12 cellular contexts compared by ENCODE assay signal in genomic region chr1:201624741-201625646, GRCh38.
DNase-seq lines count a peak whose midpoint lies in the region; ATAC-seq and TF ChIP-seq lines count a peak whose summit lies in the region.
"Had no signal": no experiment of that assay in that cellular context is flagged by ENCODE, and none has a peak within 500 bp of the region (broad histone marks: within the 10 kb centered on the region; RNA-seq: fewer than 3 reads in every experiment).

No MANE protein-coding gene starts in this region.

- no peaks in the 10 kb centered on the region for H4K20me1 ChIP-seq in PC-3 (ENCODE audit: low read length)

- CTCF ChIA-PET in BJ (lab: Yijun Ruan, JAX) (interaction anchor here (0.7 to 4.2 kb wide), 9 partner anchors 32 to 370 kb away, joined by 3 to 17 read pairs (median 5); no protein-coding TSS in a partner anchor), PC-3 (lab: Charles Lee) (no interaction called here)

- H3K9me2 ChIP-seq in PC-3 (replicated peaks; ENCODE audit: low read length), result no peaks in the 10 kb centered on the region

- POLR2A ChIA-PET in BJ (lab: Charles Lee) (interaction anchor here (0.7 to 1.0 kb wide), 2 partner anchors 16 to 96 kb away, joined by 3 to 4 read pairs; no protein-coding TSS in a partner anchor), PC-3 (lab: Charles Lee; ENCODE audit: unreplicated experiment) (no interaction called here)

- H3K79me2 ChIP-seq in PC-3 (ENCODE audit: low read length), result no peaks in the 10 kb centered on the region

- 0 out of 2 replicates have a peak, but pooled peaks have one; percentile 15 for ATAC-seq in PC-3
- ATAC-seq in psoas muscle, result peak in 3 of 4 donors; percentile 37 to 59 (median 41)
- ATAC-seq: activated CD8-positive, alpha-beta T cell treated with anti-CD3 and anti-CD28 coated beads for 36 hours had no signal

- TF ChIP-seq CTCF in BJ (IDR thresholded peaks at IDR 0.05; ENCODE audit: insufficient read depth, low read depth, low read length) (peak; percentile 57), PC-3 (conservative IDR thresholded peaks at IDR 0.05; ENCODE audit: low read depth, low read length) (no peak), epithelial cell of esophagus (IDR thresholded peaks at IDR 0.05; ENCODE audit: insufficient read depth, low read depth, low read length, missing control alignments) (no peak), psoas muscle (IDR thresholded peaks at IDR 0.05) (no peak), esophagus muscularis mucosa (IDR thresholded peaks at IDR 0.05) (no peak)

- 63 to 74% (median 68%) methylated on average over 7 of the region's 7 CpGs for WGBS in psoas muscle, 3 donors
- 45% methylated on average over 7 of the region's 7 CpGs for WGBS in esophagus muscularis mucosa

- DNase-seq in BJ (ENCODE audit: low read depth), result peak; percentile 97
- DNase-seq in PC-3, result peak; percentile 18
- peak; percentile 29 for DNase-seq in epithelial cell of esophagus (ENCODE audit: low read depth)
- DNase-seq in psoas muscle, result no peak
- no peak for DNase-seq in esophagus muscularis mucosa (ENCODE audit: extremely low spot score)
- no peak for DNase-seq in SJCRH30
- no peak for DNase-seq in NCI-H2196 treated with DMSO at 0.1 percent for 48 hours (lab: John Stamatoyannopoulos, UW; ENCODE audit: unreplicated experiment)
- no peak for DNase-seq in cerebellum (ENCODE audit: low spot score)
- DNase-seq: activated CD8-positive, alpha-beta T cell treated with anti-CD3 and anti-CD28 coated beads for 36 hours; Caco-2; occipital lobe had no signal

- H3K4me2 ChIP-seq in PC-3 (ENCODE audit: low read length), result no peak overlapping the region

- H3K27ac ChIP-seq in PC-3 (ENCODE audit: low read length), result no peak overlapping the region
- no peak overlapping the region for H3K27ac ChIP-seq in psoas muscle
- peak overlapping the region in 2 of 4 donors; percentile 13 to 56 for H3K27ac ChIP-seq in esophagus muscularis mucosa (replicated peaks in 1 of 4)
- H3K27ac ChIP-seq in SJCRH30, result no peak overlapping the region
- H3K27ac ChIP-seq: epithelial cell of prostate had no signal

- no peak overlapping the region for H2AFZ ChIP-seq in PC-3 (ENCODE audit: low read length)

- H3K27me3 ChIP-seq in BJ (ENCODE audit: control insufficient read depth, insufficient read depth, low read length) (no peaks in the 10 kb centered on the region), PC-3 (ENCODE audit: low read length) (no peaks in the 10 kb centered on the region), psoas muscle (ENCODE audit: insufficient read depth in 3 of 3, low read length in 2 of 3) (no peaks in the 10 kb centered on the region), esophagus muscularis mucosa (no peaks in the 10 kb centered on the region), SJCRH30 (no peaks in the 10 kb centered on the region)

- H3K4me1 ChIP-seq in PC-3 (ENCODE audit: insufficient read depth, low read length) (no peaks in the 10 kb centered on the region), psoas muscle (peaks cover 8% of the 10 kb centered on the region), esophagus muscularis mucosa (peaks cover 23 to 36% (median 29%) of the 10 kb centered on the region in 4 donors), SJCRH30 (peaks cover 3% of the 10 kb centered on the region)
- H3K4me1 ChIP-seq: Caco-2 had no signal

- no peaks in the 10 kb centered on the region for H3K9me3 ChIP-seq in PC-3 (ENCODE audit: low read length)
- no peaks in the 10 kb centered on the region for H3K9me3 ChIP-seq in psoas muscle
- H3K9me3 ChIP-seq in esophagus muscularis mucosa, result no peaks in the 10 kb centered on the region
- no peaks in the 10 kb centered on the region for H3K9me3 ChIP-seq in SJCRH30 (replicated peaks)
- H3K9me3 ChIP-seq: Caco-2 had no signal

- no peak for TF ChIP-seq EP300 in esophagus muscularis mucosa (IDR thresholded peaks at IDR 0.05)

- H3K36me3 ChIP-seq in BJ (ENCODE audit: control insufficient read depth, insufficient read depth, low read length) (peaks cover 14% of the 10 kb centered on the region), PC-3 (ENCODE audit: low read depth, low read length) (no peaks in the 10 kb centered on the region), psoas muscle (ENCODE audit: insufficient read depth in 1 of 2, low read depth in 1 of 2) (peaks cover 0 to 6% of the 10 kb centered on the region in 2 donors), esophagus muscularis mucosa (peaks cover 0 to 26% (median 19%) of the 10 kb centered on the region in 4 donors), SJCRH30 (peaks cover 44% of the 10 kb centered on the region)

- H3F3A ChIP-seq in PC-3 (ENCODE audit: low read length, unreplicated experiment), result no peaks in the 10 kb centered on the region

- no peak for TF ChIP-seq POLR2A in esophagus muscularis mucosa (IDR thresholded peaks at IDR 0.05; ENCODE audit: low read depth)

- H3K9ac ChIP-seq in PC-3 (ENCODE audit: low read length), result no peak overlapping the region

- H3K4me3 ChIP-seq in BJ (ENCODE audit: low read depth, low read length) (no peak overlapping the region), PC-3 (ENCODE audit: low read length) (no peak overlapping the region), epithelial cell of esophagus (ENCODE audit: low read length) (no peak overlapping the region), psoas muscle (no peak overlapping the region), esophagus muscularis mucosa (no peak overlapping the region), SJCRH30 (no peak overlapping the region)

- no TSS peak for BruUV-seq in PC-3 (replicated peaks; lab: Mats Ljungman, UMichigan)

- intact Hi-C loops in PC-3 (cut with micrococcal nuclease) (no loop called here), psoas muscle (cut with DNase I) (no loop called here), esophagus muscularis mucosa (cut with DNase I) (no loop called here)

Comparison
In these comparisons a context has a peak if more than half of its experiments do, and no peak if none do; other contexts are left out.
1. DNase-seq: peak in BJ (single experiment), PC-3 (single experiment) and epithelial cell of esophagus (single experiment); none in psoas muscle (0 of 2), esophagus muscularis mucosa (single experiment), SJCRH30 (0 of 2), NCI-H2196 treated with DMSO at 0.1 percent for 48 hours (single experiment) and cerebellum (single experiment).